9 cellular contexts compared by ENCODE assay signal in the genomic region with DNA sequence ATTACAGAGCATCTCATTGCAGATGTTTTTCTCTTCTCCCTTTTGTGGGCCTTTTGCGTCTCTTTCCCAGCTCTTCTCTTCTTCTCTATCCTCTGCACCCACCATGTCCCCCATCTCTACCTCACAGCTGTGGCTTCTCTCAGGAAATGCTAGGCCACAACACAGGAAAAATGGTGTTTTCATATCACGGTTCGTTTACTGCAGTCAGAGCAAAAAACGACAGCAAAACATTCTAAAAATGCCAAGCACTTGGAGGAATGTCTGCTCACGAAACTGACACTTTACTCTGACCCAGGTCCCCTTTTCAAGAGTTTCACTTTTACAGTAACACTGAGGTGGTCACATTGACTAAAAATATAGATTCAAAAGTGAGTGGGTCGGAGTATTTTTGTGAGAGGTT.
DNase-seq lines count a peak whose midpoint lies in the region; ATAC-seq, FAIRE-seq and TF ChIP-seq lines count a peak whose summit lies in the region.
"Had no signal": no experiment of that assay in that cellular context is flagged by ENCODE, and none has a peak within 500 bp of the region (broad histone marks: within the 10 kb centered on the region; RNA-seq: fewer than 3 reads in every experiment).

No MANE protein-coding gene starts in this region.

- H3K9ac ChIP-seq in astrocyte (ENCODE audit: low read length) = peak overlapping the region; percentile 40

- H2AFZ ChIP-seq in astrocyte (ENCODE audit: low read depth, low read length) = peak overlapping the region; percentile 50

- TF ChIP-seq CTCF in CD4-positive, alpha-beta T cell (IDR thresholded peaks at IDR 0.05) = no peak
- TF ChIP-seq CTCF in astrocyte (IDR thresholded peaks at IDR 0.05; ENCODE audit: insufficient read depth, low read depth, low read length) = no peak

- H3K4me1 ChIP-seq in astrocyte (ENCODE audit: insufficient read depth, low read length) = peaks cover 27% of the 10 kb centered on the region
- H3K4me1 ChIP-seq in HAP-1 = no peaks in the 10 kb centered on the region

- H3K36me3 ChIP-seq in astrocyte (ENCODE audit: insufficient read depth, low read length) (no peaks in the 10 kb centered on the region), HAP-1 (replicated peaks) (no peaks in the 10 kb centered on the region)

- CTCF ChIA-PET in CD4-positive, alpha-beta T cell (lab: Charles Lee) = no interaction called here

- H3K27ac Mint-ChIP-seq in CD4-positive, alpha-beta T cell = peak overlapping the region; percentile 38
- peak overlapping the region; percentile 83 for H3K27ac Mint-ChIP-seq in astrocyte (ENCODE audit: unreplicated experiment)

- DNase-seq in CD4-positive, alpha-beta T cell = no peak
- DNase-seq in astrocyte (ENCODE audit: low read depth) (peak; percentile 48), HAP-1 (ENCODE audit: low spot score in 2 of 2) (no peak), mesenteric fat pad (ENCODE audit: low spot score) (no peak), OCI-M2 (lab: John Stamatoyannopoulos, UW; ENCODE audit: unreplicated experiment) (no peak)
- no peak for DNase-seq in activated effector memory CD4-positive, alpha-beta T cell treated with Interleukin-2 at 50 U/mL for 16 hours
- DNase-seq: NCI-H226 had no signal

- POLR2A ChIA-PET in CD4-positive, alpha-beta T cell (lab: Charles Lee) = interaction anchor here (0.6 to 1.2 kb wide), 4 partner anchors 10 to 1349 kb away, joined by 3 to 6 read pairs (median 3); a partner anchor contains a TSS

- peaks cover 28% of the 10 kb centered on the region for H3K27me3 Mint-ChIP-seq in CD4-positive, alpha-beta T cell
- no peaks in the 10 kb centered on the region for H3K27me3 Mint-ChIP-seq in astrocyte (ENCODE audit: low read depth, unreplicated experiment)

- H3K4me1 Mint-ChIP-seq in CD4-positive, alpha-beta T cell (ENCODE audit: low read depth) = peaks cover 80% of the 10 kb centered on the region
- peaks cover 57% of the 10 kb centered on the region for H3K4me1 Mint-ChIP-seq in astrocyte (ENCODE audit: low read depth, unreplicated experiment)

- H3K27ac ChIP-seq in CD4-positive, alpha-beta T cell (ENCODE audit: low read depth, low read length) = no peak overlapping the region
- H3K27ac ChIP-seq in astrocyte (ENCODE audit: low read depth, low read length) = no peak overlapping the region

- no peak overlapping the region for H3K4me3 ChIP-seq in astrocyte (ENCODE audit: insufficient read depth, low read depth, low read length)
- H3K4me3 ChIP-seq in HAP-1 = no peak overlapping the region

- H3K4me2 ChIP-seq in astrocyte (ENCODE audit: low read length) = peak overlapping the region; percentile 61

- no peaks in the 10 kb centered on the region for H3K27me3 ChIP-seq in CD4-positive, alpha-beta T cell (ENCODE audit: control insufficient read depth, insufficient read depth, low read length)
- H3K27me3 ChIP-seq in astrocyte (ENCODE audit: insufficient read depth, low read length) = no peaks in the 10 kb centered on the region
- no peaks in the 10 kb centered on the region for H3K27me3 ChIP-seq in HAP-1 (ENCODE audit: low read depth)

- H3K36me3 Mint-ChIP-seq in CD4-positive, alpha-beta T cell (ENCODE audit: low read depth) = peaks cover 4% of the 10 kb centered on the region
- H3K36me3 Mint-ChIP-seq in astrocyte (ENCODE audit: low read depth, unreplicated experiment) = peaks cover 1% of the 10 kb centered on the region

- no peaks in the 10 kb centered on the region for H3K9me3 ChIP-seq in CD4-positive, alpha-beta T cell (ENCODE audit: control insufficient read depth, low read length)
- H3K9me3 ChIP-seq in astrocyte (ENCODE audit: insufficient read depth, low read depth, low read length) (no peaks in the 10 kb centered on the region), HAP-1 (no peaks in the 10 kb centered on the region)

- no peaks in the 10 kb centered on the region for H3K79me2 ChIP-seq in astrocyte (ENCODE audit: insufficient read depth, low read length)

- intact Hi-C loops in CD4-positive, alpha-beta T cell (cut with DNase I, micrococcal nuclease) = loop anchor here in 1 of 2 experiments (10.0 kb wide), 2 partner anchors 217 to 277 kb away; a partner anchor contains a TSS

- H3K9me3 Mint-ChIP-seq in CD4-positive, alpha-beta T cell = peaks cover 8% of the 10 kb centered on the region
- H3K9me3 Mint-ChIP-seq in astrocyte (ENCODE audit: unreplicated experiment) = no peaks in the 10 kb centered on the region

- FAIRE-seq in astrocyte (lab: Jason Lieb, UNC) = no peak

- no peak for ATAC-seq in CD4-positive, alpha-beta T cell (ENCODE audit: poor library complexity)
- peak; percentile 95 for ATAC-seq in GM19328 (IDR thresholded peaks at IDR 0.05; ENCODE audit: unreplicated experiment)
- peak; percentile 93 for ATAC-seq in HG03103 (IDR thresholded peaks at IDR 0.05; ENCODE audit: low read depth, unreplicated experiment)

- H4K20me1 ChIP-seq in astrocyte (ENCODE audit: insufficient read depth, low read length) = no peaks in the 10 kb centered on the region

- peak overlapping the region; percentile 39 for H3K4me3 Mint-ChIP-seq in CD4-positive, alpha-beta T cell
- peak overlapping the region; percentile 4 for H3K4me3 Mint-ChIP-seq in astrocyte (ENCODE audit: unreplicated experiment)

- in situ Hi-C loops in HAP-1 (cut with MboI; ENCODE audit: low sequenced_read_pairs) = no loop called here
